ENCODE assay signal across 8 cellular contexts in the genomic region with DNA sequence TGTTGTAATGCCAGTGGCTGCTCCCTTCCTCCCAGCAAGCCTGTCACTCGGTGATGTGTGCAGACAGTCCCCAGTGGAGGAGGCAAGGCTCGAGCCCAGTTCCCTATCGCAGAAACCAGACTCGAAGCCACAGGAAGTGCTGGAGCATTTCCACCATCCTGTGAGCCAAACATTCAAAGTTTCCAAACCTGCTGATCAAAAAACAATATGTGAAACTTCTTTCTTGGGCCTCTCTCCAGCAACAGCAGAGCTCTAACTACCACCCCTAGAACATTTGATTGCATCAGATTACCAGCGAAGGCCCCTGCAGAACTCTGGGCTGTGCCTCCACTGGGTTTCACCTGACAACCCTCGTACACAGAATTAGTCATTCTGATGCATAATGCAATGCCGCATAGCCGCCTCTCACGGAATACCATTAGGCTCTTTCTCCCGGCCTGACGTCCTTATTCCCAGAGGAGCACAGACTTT.
DNase-seq lines count a peak whose midpoint lies in the region; ATAC-seq, FAIRE-seq and TF ChIP-seq lines count a peak whose summit lies in the region.

No MANE protein-coding gene starts in this region.

- H3K4me3 ChIP-seq in fibroblast of mammary gland (ENCODE audit: control insufficient read depth, low read depth, low read length) (no peak overlapping the region), pancreas (no peak overlapping the region)

- peak; percentile 41 for ATAC-seq in activated CD8-positive, alpha-beta memory T cell treated with anti-CD3 and anti-CD28 coated beads, Interleukin-2, amount 10 ng/mL, durations not matched to agents 7 days and 5 days
- ATAC-seq in pancreas (peak in 3 of 4 donors; percentile 80 to 88 (median 80)), GM21825 (IDR thresholded peaks at IDR 0.05; ENCODE audit: unreplicated experiment) (no peak), HG02852 (IDR thresholded peaks at IDR 0.05; ENCODE audit: unreplicated experiment) (no peak)

- H3K27me3 ChIP-seq in pancreas = no peaks in the 10 kb centered on the region

- no peaks in the 10 kb centered on the region for H3K36me3 ChIP-seq in pancreas

- H3K9me3 ChIP-seq in pancreas = no peaks in the 10 kb centered on the region

- no peaks in the 10 kb centered on the region for H3K36me3 Mint-ChIP-seq in activated CD8-positive, alpha-beta memory T cell treated with anti-CD3 and anti-CD28 coated beads, Interleukin-2, amount 10 ng/mL, durations not matched to agents 7 days and 5 days

- H3K4me3 Mint-ChIP-seq in activated CD8-positive, alpha-beta memory T cell treated with anti-CD3 and anti-CD28 coated beads, Interleukin-2, amount 10 ng/mL, durations not matched to agents 7 days and 5 days = no peak overlapping the region

- no peaks in the 10 kb centered on the region for H3K9me3 Mint-ChIP-seq in activated CD8-positive, alpha-beta memory T cell treated with anti-CD3 and anti-CD28 coated beads, Interleukin-2, amount 10 ng/mL, durations not matched to agents 7 days and 5 days (ENCODE audit: low read depth)

- WGBS in pancreas, 2 donors = 35 to 38% methylated on average over 11 of the region's 11 CpGs

- intact Hi-C loops in pancreas (cut with DNase I) = no loop called here

- H3K27ac ChIP-seq in pancreas = peak overlapping the region in 3 of 4 donors; percentile 6 to 47 (median 15)

- TF ChIP-seq CTCF in fibroblast of mammary gland (conservative IDR thresholded peaks at IDR 0.05; ENCODE audit: control insufficient read depth, insufficient read depth, low read depth, low read length) = no peak
- TF ChIP-seq CTCF in pancreas (IDR thresholded peaks at IDR 0.05) = no peak

- H3K27ac Mint-ChIP-seq in activated CD8-positive, alpha-beta memory T cell treated with anti-CD3 and anti-CD28 coated beads, Interleukin-2, amount 10 ng/mL, durations not matched to agents 7 days and 5 days = peak overlapping the region; percentile 42

- H3K4me1 ChIP-seq in pancreas = no peaks in the 10 kb centered on the region

- CTCF ChIA-PET in activated CD8-positive, alpha-beta memory T cell treated with anti-CD3 and anti-CD28 coated beads, Interleukin-2, amount 10 ng/mL, durations not matched to agents 7 days and 5 days (lab: Charles Lee) = interaction anchor here (2.8 to 6.4 kb wide), 3 partner anchors 11 to 93 kb away, joined by 21 to 49 read pairs (median 32); partner anchors contain the start of gene ELMO1

- peaks cover 52% of the 10 kb centered on the region for H3K4me1 Mint-ChIP-seq in activated CD8-positive, alpha-beta memory T cell treated with anti-CD3 and anti-CD28 coated beads, Interleukin-2, amount 10 ng/mL, durations not matched to agents 7 days and 5 days

- DNase-seq in GF-D8 (lab: John Stamatoyannopoulos, UW) (peak; percentile 99), HT1080 (ENCODE audit: low read depth) (peak; percentile 69), fibroblast of mammary gland (ENCODE audit: low read depth) (peak; percentile 63), pancreas (peak in 3 of 6 donors; percentile 14 to 43 (median 22)), DMS114 treated with DMSO at 0.1 percent for 48 hours (lab: John Stamatoyannopoulos, UW; ENCODE audit: unreplicated experiment) (no peak)
- DNase-seq in activated CD8-positive, alpha-beta memory T cell treated with anti-CD3 and anti-CD28 coated beads, Interleukin-2, amount 10 ng/mL, durations not matched to agents 7 days and 5 days = peak; percentile 60

- FAIRE-seq in pancreas (lab: Jason Lieb, UNC) = no peak

- H3K27me3 Mint-ChIP-seq in activated CD8-positive, alpha-beta memory T cell treated with anti-CD3 and anti-CD28 coated beads, Interleukin-2, amount 10 ng/mL, durations not matched to agents 7 days and 5 days = no peaks in the 10 kb centered on the region

Comparison
In these comparisons a context has a peak if more than half of its experiments do, and no peak if none do; other contexts are left out.
1. ATAC-seq: peak in activated CD8-positive, alpha-beta memory T cell treated with anti-CD3 and anti-CD28 coated beads, Interleukin-2, amount 10 ng/mL, durations not matched to agents 7 days and 5 days (single experiment) and pancreas (3 of 4); none in GM21825 (single experiment) and HG02852 (single experiment).